Comparison of ENCODE assay signal across 9 cellular contexts in the genomic region with DNA sequence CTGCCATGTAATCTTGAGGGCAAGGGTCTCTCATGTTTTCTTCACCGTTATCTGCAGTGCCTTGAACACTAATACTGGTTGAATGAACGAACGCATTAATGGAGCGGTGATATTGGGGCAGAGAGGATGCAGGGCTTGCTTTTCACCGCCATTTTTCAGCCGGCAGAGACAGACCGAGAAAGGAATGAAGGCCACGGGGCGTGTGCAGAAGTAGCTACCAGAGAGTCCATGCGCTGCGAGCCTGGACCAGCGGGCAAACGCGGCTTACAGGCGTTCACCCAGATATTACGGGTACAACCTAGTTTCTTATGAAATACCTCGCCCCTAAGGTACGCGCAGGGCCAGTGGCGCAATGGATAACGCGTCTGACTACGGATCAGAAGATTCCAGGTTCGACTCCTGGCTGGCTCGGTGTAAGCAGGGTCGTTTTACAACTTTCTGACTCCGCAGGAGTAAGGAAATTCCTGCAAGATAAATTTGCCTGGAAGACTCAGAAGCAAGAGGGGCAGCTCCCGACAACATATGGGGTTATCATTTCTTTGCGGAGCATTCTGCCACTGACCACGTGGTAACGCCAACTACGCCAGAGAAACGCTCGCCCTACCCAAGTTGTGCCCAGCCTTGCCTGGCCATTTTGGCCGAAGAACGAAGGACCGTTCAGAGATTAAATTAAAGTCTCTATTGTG. TPM values are rescaled to one million over a fixed set of nuclear protein-coding genes. Genes with fewer than 3 reads are reported as not detected.
DNase-seq lines count a peak whose midpoint lies in the region; ATAC-seq and TF ChIP-seq lines count a peak whose summit lies in the region.
"Had no signal": no experiment of that assay in that cellular context is flagged by ENCODE, and none has a peak within 500 bp of the region (broad histone marks: within the 10 kb centered on the region; RNA-seq: fewer than 3 reads in every experiment).

No MANE protein-coding gene starts in this region.

- peaks cover 52% of the 10 kb centered on the region for H3K4me1 ChIP-seq in CD4-positive, CD25-positive, alpha-beta regulatory T cell (ENCODE audit: control insufficient read depth, insufficient read depth, low read length, poor library complexity, severe bottlenecking)

- H3K36me3 ChIP-seq in CD4-positive, CD25-positive, alpha-beta regulatory T cell (ENCODE audit: control insufficient read depth, insufficient read depth, low read length), result no peaks in the 10 kb centered on the region

- peak overlapping the region; percentile 88 for H3K27ac ChIP-seq in CD4-positive, CD25-positive, alpha-beta regulatory T cell (ENCODE audit: insufficient read depth, low read length, poor library complexity, severe bottlenecking)

- H3K9me3 Mint-ChIP-seq in CD4-positive, CD25-positive, alpha-beta regulatory T cell, result peaks cover 0 to 10% (median 0%) of the 10 kb centered on the region in 7 donors
- H3K9me3 Mint-ChIP-seq in effector memory CD8-positive, alpha-beta T cell, result peaks cover 0 to 5% of the 10 kb centered on the region in 2 donors

- no peaks in the 10 kb centered on the region for H3K27me3 ChIP-seq in CD4-positive, CD25-positive, alpha-beta regulatory T cell (ENCODE audit: control insufficient read depth, insufficient read depth, low read length)

- H3K27ac Mint-ChIP-seq in CD4-positive, CD25-positive, alpha-beta regulatory T cell, result peak overlapping the region; percentile 96 to 99 (median 97)
- H3K27ac Mint-ChIP-seq in effector memory CD8-positive, alpha-beta T cell, result peak overlapping the region; percentile 100

- no peaks in the 10 kb centered on the region for H3K9me3 ChIP-seq in CD4-positive, CD25-positive, alpha-beta regulatory T cell (ENCODE audit: control insufficient read depth in 2 of 2, low read length in 2 of 2)

- no peak for TF ChIP-seq CTCF in GM20000 (IDR thresholded peaks at IDR 0.05; ENCODE audit: extremely low read depth, missing control alignments)

- H3K4me3 Mint-ChIP-seq in CD4-positive, CD25-positive, alpha-beta regulatory T cell, result peak overlapping the region; percentile 92 to 96 (median 93)
- peak overlapping the region; percentile 94 to 98 for H3K4me3 Mint-ChIP-seq in effector memory CD8-positive, alpha-beta T cell

- peak; percentile 65 to 71 for ATAC-seq in CD4-positive, CD25-positive, alpha-beta regulatory T cell (ENCODE audit: low read depth in 2 of 2)
- ATAC-seq in effector memory CD8-positive, alpha-beta T cell (replicated peaks), result peak; percentile 70

- peaks cover 19% of the 10 kb centered on the region for H3K27me3 Mint-ChIP-seq in CD4-positive, CD25-positive, alpha-beta regulatory T cell
- peaks cover 9 to 17% of the 10 kb centered on the region in 2 donors for H3K27me3 Mint-ChIP-seq in effector memory CD8-positive, alpha-beta T cell

- H3K4me1 Mint-ChIP-seq in CD4-positive, CD25-positive, alpha-beta regulatory T cell, result peaks cover 27 to 72% (median 54%) of the 10 kb centered on the region in 4 donors
- H3K4me1 Mint-ChIP-seq in effector memory CD8-positive, alpha-beta T cell (ENCODE audit: low read depth in 2 of 2), result peaks cover 58 to 63% of the 10 kb centered on the region in 2 donors

- peaks cover 21% of the 10 kb centered on the region for H3K36me3 Mint-ChIP-seq in CD4-positive, CD25-positive, alpha-beta regulatory T cell
- peaks cover 62% of the 10 kb centered on the region for H3K36me3 Mint-ChIP-seq in effector memory CD8-positive, alpha-beta T cell (ENCODE audit: insufficient read depth)

- H3K4me3 ChIP-seq in CD4-positive, CD25-positive, alpha-beta regulatory T cell (ENCODE audit: low read depth, low read length), result peak overlapping the region; percentile 96

- peak; percentile 77 to 91 (median 89) for DNase-seq in CD4-positive, CD25-positive, alpha-beta regulatory T cell
- DNase-seq in GM20000 (ENCODE audit: low spot score) (peak; percentile 69), HS-27A (ENCODE audit: low read depth) (peak; percentile 85), NK-92 (lab: John Stamatoyannopoulos, UW; ENCODE audit: unreplicated experiment) (peak; percentile 65), mesenteric fat pad (ENCODE audit: low spot score) (peak; percentile 95)
- DNase-seq in activated CD8-positive, alpha-beta memory T cell treated with anti-CD3 and anti-CD28 coated beads for 4 hours (ENCODE audit: low read depth in 2 of 2), result peak; percentile 84
- DNase-seq in effector memory CD8-positive, alpha-beta T cell, result peak; percentile 92 to 96 (median 93)
- peak; percentile 75 for DNase-seq in stimulated activated CD8-positive, alpha-beta memory T cell treated with anti-CD3 and anti-CD28 coated beads, Interleukin-12 subunit alpha, Interleukin-12 subunit beta, amount 100 ng/mL, for 4 hours (ENCODE audit: low read depth)

RNA-seq across cellular contexts. Expression of a gene that starts 0.9 kb away (rescaled TPM):
- 59.5 TPM for total RNA-seq in CD4-positive, CD25-positive, alpha-beta regulatory T cell
- polyA plus RNA-seq in CD4-positive, CD25-positive, alpha-beta regulatory T cell, result 100 to 1,000 TPM; 177 to 214 (median 197) TPM
- total RNA-seq in mesenteric fat pad, result 52.6 TPM

RNA-seq across cellular contexts. Expression of a gene that starts 37.2 kb away (rescaled TPM):
- not detected for total RNA-seq in CD4-positive, CD25-positive, alpha-beta regulatory T cell
- under 1 TPM in 1 of 4 donors, not detected in 3; 0.33 TPM for polyA plus RNA-seq in CD4-positive, CD25-positive, alpha-beta regulatory T cell
- total RNA-seq in mesenteric fat pad, result not detected
- total RNA-seq: frontal cortex had no signal

RNA-seq across cellular contexts. Expression of a gene that starts 59.5 kb away (rescaled TPM):
- 29.4 TPM for total RNA-seq in CD4-positive, CD25-positive, alpha-beta regulatory T cell
- polyA plus RNA-seq in CD4-positive, CD25-positive, alpha-beta regulatory T cell, result 10 to 100 TPM; 53.7 to 64.0 (median 57.9) TPM
- 12.0 TPM for total RNA-seq in mesenteric fat pad

Comparison
In these comparisons a context has a peak if more than half of its experiments do, and no peak if none do; other contexts are left out.
1. Peak in every context shown above with its lines: DNase-seq, ATAC-seq, H3K4me3 ChIP-seq and H3K27ac ChIP-seq.